8 cellular contexts compared by ENCODE assay signal in genomic region chr12:53344487-53344823, GRCh38. TPM values are rescaled to one million over a fixed set of nuclear protein-coding genes. Genes with fewer than 3 reads are reported as not detected.
A peak's percentile ranks its signal among the peaks of the same experiment; 100 is the strongest.
DNase-seq lines count a peak whose midpoint lies in the region; ATAC-seq, FAIRE-seq and TF ChIP-seq lines count a peak whose summit lies in the region.

No MANE protein-coding gene starts in this region.

- H3K4me3 ChIP-seq in ascending aorta (peak overlapping the region; percentile 53 to 81), tibial nerve (peak overlapping the region; percentile 23 to 90 (median 84))

- DNase-seq in activated T-cell treated with anti-CD3 and anti-CD28 coated beads, Interleukin-2, amount 50 U/mL, for 4 hours = no peak
- DNase-seq in activated T-cell treated with anti-CD3 and anti-CD28 coated beads, Interleukin-2, amount 50 U/mL, for 48 hours = no peak
- DNase-seq in ascending aorta (ENCODE audit: low spot score in 2 of 2) (no peak), memory B cell (ENCODE audit: low spot score in 2 of 2) (no peak), tibial nerve (ENCODE audit: low spot score in 2 of 2) (no peak), superior temporal gyrus (ENCODE audit: extremely low spot score) (no peak), HTR-8/SVneo (ENCODE audit: insufficient read length, low spot score) (no peak)

- peak; percentile 4 to 11 for ATAC-seq in activated T-cell treated with anti-CD3 and anti-CD28 coated beads, Interleukin-2, amount 50 U/mL, for 4 hours
- ATAC-seq in memory B cell (ENCODE audit: low read depth) = no peak
- ATAC-seq in GM21576 (IDR thresholded peaks at IDR 0.05; ENCODE audit: unreplicated experiment) = no peak

- H3K27ac ChIP-seq in ascending aorta (peak overlapping the region; percentile 74 to 81), tibial nerve (peak overlapping the region; percentile 88 to 96 (median 94))

- H3K36me3 ChIP-seq in ascending aorta (no peaks in the 10 kb centered on the region), tibial nerve (no peaks in the 10 kb centered on the region)

- H3K9me3 ChIP-seq in ascending aorta = no peaks in the 10 kb centered on the region
- H3K9me3 ChIP-seq in tibial nerve = no peaks in the 10 kb centered on the region

- peaks cover 14% of the 10 kb centered on the region for H3K4me1 Mint-ChIP-seq in activated T-cell treated with anti-CD3 and anti-CD28 coated beads, Interleukin-2, amount 50 U/mL, for 4 hours (ENCODE audit: low read depth)
- peaks cover 8% of the 10 kb centered on the region for H3K4me1 Mint-ChIP-seq in memory B cell

- TF ChIP-seq POLR2A in tibial nerve (IDR thresholded peaks at IDR 0.05) = no peak

- H3K27me3 Mint-ChIP-seq in activated T-cell treated with anti-CD3 and anti-CD28 coated beads, Interleukin-2, amount 50 U/mL, for 4 hours (ENCODE audit: low read depth) = peaks cover 2% of the 10 kb centered on the region
- peaks cover 6% of the 10 kb centered on the region for H3K27me3 Mint-ChIP-seq in memory B cell

- no peak overlapping the region for H3K27ac Mint-ChIP-seq in memory B cell

- WGBS in tibial nerve, 2 donors = 4 to 6% methylated on average over 5 to 12 of the region's 19 CpGs

- no peak for FAIRE-seq in HTR-8/SVneo (lab: Jason Lieb, UNC)

- no peak for TF ChIP-seq EP300 in tibial nerve (IDR thresholded peaks at IDR 0.05)

- intact Hi-C loops in ascending aorta (cut with DNase I) = no loop called here

- H3K36me3 Mint-ChIP-seq in activated T-cell treated with anti-CD3 and anti-CD28 coated beads, Interleukin-2, amount 50 U/mL, for 4 hours (ENCODE audit: insufficient read depth) = no peaks in the 10 kb centered on the region
- no peaks in the 10 kb centered on the region for H3K36me3 Mint-ChIP-seq in memory B cell

- no peaks in the 10 kb centered on the region for H3K9me3 Mint-ChIP-seq in activated T-cell treated with anti-CD3 and anti-CD28 coated beads, Interleukin-2, amount 50 U/mL, for 4 hours
- no peaks in the 10 kb centered on the region for H3K9me3 Mint-ChIP-seq in memory B cell

- peaks cover 0 to 11% of the 10 kb centered on the region in 2 donors for H3K4me1 ChIP-seq in ascending aorta
- H3K4me1 ChIP-seq in tibial nerve = peaks cover 0 to 20% (median 7%) of the 10 kb centered on the region in 4 donors

- no peak for TF ChIP-seq CTCF in ascending aorta (IDR thresholded peaks at IDR 0.05)
- no peak for TF ChIP-seq CTCF in tibial nerve (IDR thresholded peaks at IDR 0.05)

- peak overlapping the region; percentile 63 for H3K4me3 Mint-ChIP-seq in activated T-cell treated with anti-CD3 and anti-CD28 coated beads, Interleukin-2, amount 50 U/mL, for 4 hours
- peak overlapping the region; percentile 68 for H3K4me3 Mint-ChIP-seq in memory B cell

- H3K27me3 ChIP-seq in ascending aorta = no peaks in the 10 kb centered on the region
- H3K27me3 ChIP-seq in tibial nerve = no peaks in the 10 kb centered on the region

RNA-seq across cellular contexts. Expression of gene SP7, which starts 8.3 kb away (rescaled TPM):
- not detected for total RNA-seq in activated T-cell treated with anti-CD3 and anti-CD28 coated beads, Interleukin-2, amount 50 U/mL, for 4 hours
- total RNA-seq in ascending aorta (not detected), tibial nerve (under 1 TPM in 1 of 4 donors, not detected in 3; 0.21 TPM)

RNA-seq across cellular contexts. Expression of gene AAAS, which starts 23.0 kb away (rescaled TPM):
- total RNA-seq in activated T-cell treated with anti-CD3 and anti-CD28 coated beads, Interleukin-2, amount 50 U/mL, for 4 hours = 10 to 100 TPM; 84.6 to 95.9 (median 91.2) TPM
- total RNA-seq in ascending aorta (21.2 TPM), tibial nerve (10 to 100 TPM; 55.5 to 76.8 (median 64.5) TPM)

RNA-seq across cellular contexts. Expression of gene SP1, which starts 35.5 kb away (rescaled TPM):
- 10 to 100 TPM; 61.9 to 64.6 (median 63.5) TPM for total RNA-seq in activated T-cell treated with anti-CD3 and anti-CD28 coated beads, Interleukin-2, amount 50 U/mL, for 4 hours
- total RNA-seq in ascending aorta (49.0 TPM), tibial nerve (10 to 100 TPM; 45.3 to 81.5 (median 65.0) TPM)

RNA-seq across cellular contexts. Expression of gene MYG1, which starts 45.0 kb away (rescaled TPM):
- 100 to 1,000 TPM; 121 to 149 (median 128) TPM for total RNA-seq in activated T-cell treated with anti-CD3 and anti-CD28 coated beads, Interleukin-2, amount 50 U/mL, for 4 hours
- total RNA-seq in ascending aorta (27.5 TPM), tibial nerve (10 to 100 TPM; 49.2 to 82.8 (median 54.3) TPM)

RNA-seq across cellular contexts. Expression of gene PFDN5, which starts 49.1 kb away (rescaled TPM):
- total RNA-seq in activated T-cell treated with anti-CD3 and anti-CD28 coated beads, Interleukin-2, amount 50 U/mL, for 4 hours = 100 to 1,000 TPM; 393 to 403 (median 400) TPM
- total RNA-seq in ascending aorta (187 TPM), tibial nerve (100 to 1,000 TPM; 518 to 673 (median 591) TPM)

Comparison
In these comparisons a context has a peak if more than half of its experiments do, and no peak if none do; other contexts are left out.
1. ATAC-seq: peak in activated T-cell treated with anti-CD3 and anti-CD28 coated beads, Interleukin-2, amount 50 U/mL, for 4 hours (2 of 2); none in memory B cell (single experiment) and GM21576 (single experiment).